21 cellular contexts compared by ENCODE assay signal in genomic region chr3:115388825-115389224, GRCh38.
"Had no signal": no experiment of that assay in that cellular context is flagged by ENCODE, and none has a peak within 500 bp of the region (broad histone marks: within the 10 kb centered on the region; RNA-seq: fewer than 3 reads in every experiment).

No MANE protein-coding gene starts in this region.

- H3K27me3 Mint-ChIP-seq: activated CD4-positive, alpha-beta memory T cell treated with anti-CD3 and anti-CD28 coated beads for 36 hours; activated T-cell treated with anti-CD3 and anti-CD28 coated beads, Interleukin-2, amount 50 U/mL, for 24 hours; T-helper 17 cell; type B pancreatic cell had no signal

- H3K4me1 Mint-ChIP-seq: activated CD8-positive, alpha-beta memory T cell treated with anti-CD3 and anti-CD28 coated beads, Interleukin-2, amount 10 ng/mL, durations not matched to agents 7 days and 5 days had no signal

- H3K4me3 ChIP-seq: adrenal gland, body of pancreas, coronary artery, lung, skin epidermis had no signal

- H3K27ac ChIP-seq: adrenal gland, body of pancreas had no signal

- H3K36me3 Mint-ChIP-seq: activated CD4-positive, alpha-beta memory T cell treated with anti-CD3 and anti-CD28 coated beads for 36 hours; activated CD8-positive, alpha-beta memory T cell treated with anti-CD3 and anti-CD28 coated beads, Interleukin-2, amount 10 ng/mL, durations not matched to agents 7 days and 5 days; activated naive CD4-positive, alpha-beta T cell treated with anti-CD3 and anti-CD28 coated beads, Interleukin-2, amount 50 U/mL, for 24 hours; mesothelial cell of epicardium; type B pancreatic cell had no signal

- H3K27ac Mint-ChIP-seq: activated CD4-positive, alpha-beta memory T cell treated with anti-CD3 and anti-CD28 coated beads for 36 hours; activated CD4-positive, alpha-beta T cell treated with anti-CD3 and anti-CD28 coated beads for 36 hours; activated CD8-positive, alpha-beta memory T cell treated with anti-CD3 and anti-CD28 coated beads, Interleukin-2, amount 10 ng/mL, durations not matched to agents 7 days and 5 days; activated naive CD4-positive, alpha-beta T cell treated with anti-CD3 and anti-CD28 coated beads, Interleukin-2, amount 50 U/mL, for 24 hours; activated T-cell treated with anti-CD3 and anti-CD28 coated beads, Interleukin-2, amount 50 U/mL, for 24 hours; mesothelial cell of epicardium; T-helper 17 cell; type B pancreatic cell had no signal

- ATAC-seq: activated CD4-positive, alpha-beta T cell treated with anti-CD3 and anti-CD28 coated beads for 36 hours; activated CD8-positive, alpha-beta memory T cell treated with anti-CD3 and anti-CD28 coated beads, Interleukin-2, amount 10 ng/mL, durations not matched to agents 7 days and 5 days; body of pancreas; esophagus mucosa; T-helper 17 cell had no signal

- H3K36me3 ChIP-seq: adrenal gland had no signal

- H3K4me3 Mint-ChIP-seq: activated CD4-positive, alpha-beta memory T cell treated with anti-CD3 and anti-CD28 coated beads for 36 hours; activated CD4-positive, alpha-beta T cell treated with anti-CD3 and anti-CD28 coated beads for 36 hours; activated CD8-positive, alpha-beta memory T cell treated with anti-CD3 and anti-CD28 coated beads, Interleukin-2, amount 10 ng/mL, durations not matched to agents 7 days and 5 days; activated naive CD4-positive, alpha-beta T cell treated with anti-CD3 and anti-CD28 coated beads, Interleukin-2, amount 50 U/mL, for 24 hours; activated T-cell treated with anti-CD3 and anti-CD28 coated beads, Interleukin-2, amount 50 U/mL, for 24 hours; mesothelial cell of epicardium; T-helper 17 cell; type B pancreatic cell had no signal

- H3K27me3 ChIP-seq: adrenal gland, body of pancreas had no signal

- H3K9me3 Mint-ChIP-seq: activated CD4-positive, alpha-beta memory T cell treated with anti-CD3 and anti-CD28 coated beads for 36 hours; activated naive CD4-positive, alpha-beta T cell treated with anti-CD3 and anti-CD28 coated beads, Interleukin-2, amount 50 U/mL, for 24 hours; activated T-cell treated with anti-CD3 and anti-CD28 coated beads, Interleukin-2, amount 50 U/mL, for 24 hours; mesothelial cell of epicardium; type B pancreatic cell had no signal

- H3K4me1 ChIP-seq: adrenal gland, body of pancreas had no signal

- H3K9me3 ChIP-seq: adrenal gland, body of pancreas had no signal

- DNase-seq: activated CD4-positive, alpha-beta memory T cell treated with anti-CD3 and anti-CD28 coated beads for 36 hours; activated CD4-positive, alpha-beta T cell treated with anti-CD3 and anti-CD28 coated beads for 36 hours; activated CD8-positive, alpha-beta memory T cell treated with anti-CD3 and anti-CD28 coated beads, Interleukin-2, amount 10 ng/mL, durations not matched to agents 7 days and 5 days; activated T-cell treated with anti-CD3 and anti-CD28 coated beads, Interleukin-2, amount 50 U/mL, for 24 hours; adrenal gland; body of pancreas; central memory CD4-positive, alpha-beta T cell; glutamatergic neuron; left cardiac atrium; stimulated activated CD4-positive, alpha-beta T cell treated with anti-CD3 and anti-CD28 coated beads, Interleukin-4, amount 100 ng/mL, for 4 hours; stimulated activated CD8-positive, alpha-beta memory T cell treated with anti-CD3 and anti-CD28 coated beads, Interleukin-4, amount 100 ng/mL, for 48 hours; stimulated activated naive CD4-positive, alpha-beta T cell treated with Interleukin-2 at 50 U/mL for 16 hours; substantia nigra; T-helper 17 cell had no signal
